In the genomic region with DNA sequence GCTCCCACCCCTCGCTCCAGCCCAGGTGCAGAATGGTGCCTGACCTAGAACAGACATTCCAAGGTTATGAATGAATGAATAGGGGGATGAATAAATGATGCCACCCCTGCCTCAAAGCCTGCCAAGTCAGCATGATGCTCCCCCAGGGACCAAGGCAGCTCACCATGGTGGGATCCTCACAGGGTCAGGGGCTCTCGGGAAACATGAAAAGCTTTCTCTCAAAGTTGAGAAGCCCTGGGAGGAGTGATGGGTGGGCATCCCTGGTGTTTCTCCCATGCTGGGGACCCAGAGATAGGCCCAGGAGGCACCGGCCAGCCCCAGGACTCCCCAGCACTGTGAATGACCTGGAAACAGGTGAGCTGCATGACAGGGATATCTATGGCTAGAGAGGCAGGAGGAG, we compare ENCODE assay signal across 28 cellular contexts. TPM values are rescaled to one million over a fixed set of nuclear protein-coding genes. Genes with fewer than 3 reads are reported as not detected.
DNase-seq lines count a peak whose midpoint lies in the region; ATAC-seq and TF ChIP-seq lines count a peak whose summit lies in the region.
"Had no signal": no experiment of that assay in that cellular context is flagged by ENCODE, and none has a peak within 500 bp of the region (broad histone marks: within the 10 kb centered on the region; RNA-seq: fewer than 3 reads in every experiment).

No MANE protein-coding gene starts in this region.

- H3K27ac ChIP-seq in spleen: no peak overlapping the region
- H3K27ac ChIP-seq: A549, C4-2B, SJSA1 had no signal

- no peak overlapping the region for H3K27ac Mint-ChIP-seq in natural killer cell treated with Interleukin-12 subunit alpha and Interleukin-12 subunit beta and Interleukin-15 and Interleukin-18, amount 100 ng/mL, for 72 hours
- H3K27ac Mint-ChIP-seq in natural killer cell (no peak overlapping the region), glutamatergic neuron (ENCODE audit: unreplicated experiment) (no peak overlapping the region)
- H3K27ac Mint-ChIP-seq: CD8-positive, alpha-beta T cell; GM23338; H9 had no signal

- H3K4me3 Mint-ChIP-seq in natural killer cell treated with Interleukin-12 subunit alpha and Interleukin-12 subunit beta and Interleukin-15 and Interleukin-18, amount 100 ng/mL, for 72 hours: no peak overlapping the region
- H3K4me3 Mint-ChIP-seq in natural killer cell (no peak overlapping the region), glutamatergic neuron (ENCODE audit: unreplicated experiment) (no peak overlapping the region)
- H3K4me3 Mint-ChIP-seq: CD8-positive, alpha-beta T cell; GM23338; H9 had no signal

- H3K9me3 Mint-ChIP-seq in natural killer cell treated with Interleukin-12 subunit alpha and Interleukin-12 subunit beta and Interleukin-15 and Interleukin-18, amount 100 ng/mL, for 72 hours: no peaks in the 10 kb centered on the region
- H3K9me3 Mint-ChIP-seq in natural killer cell: no peaks in the 10 kb centered on the region
- H3K9me3 Mint-ChIP-seq in glutamatergic neuron (ENCODE audit: unreplicated experiment): peaks cover 2% of the 10 kb centered on the region

- no peak overlapping the region for H3K4me3 ChIP-seq in spleen
- H3K4me3 ChIP-seq: A549, GM23338, MG63, SJSA1 had no signal

- H3K9me3 ChIP-seq in spleen: peaks cover 0 to 16% (median 0%) of the 10 kb centered on the region in 8 donors
- H3K9me3 ChIP-seq: A549, SJSA1 had no signal

- intact Hi-C loops in natural killer cell (cut with micrococcal nuclease) (no loop called here), spleen (cut with DNase I; ENCODE audit: low total_unique reads) (no loop called here)

- no peaks in the 10 kb centered on the region for H3K27me3 ChIP-seq in spleen (replicated peaks in 1 of 7)
- H3K27me3 ChIP-seq: MG63, SJSA1 had no signal

- no peaks in the 10 kb centered on the region for H3K36me3 ChIP-seq in spleen
- H3K36me3 ChIP-seq: MG63, SJSA1 had no signal

- ATAC-seq in natural killer cell treated with Interleukin-12 subunit alpha and Interleukin-12 subunit beta and Interleukin-15 and Interleukin-18, amount 100 ng/mL, for 72 hours: peak in 1 of 2 donors; percentile 2
- no peak for ATAC-seq in natural killer cell
- no peak for ATAC-seq in stimulated activated naive CD8-positive, alpha-beta T cell treated with anti-CD3 and anti-CD28 coated beads, Interleukin-15, Interleukin-2, amounts not matched to agents 100 U/mL and 50 U/mL, for 24 hours
- ATAC-seq: A549; CD8-positive, alpha-beta T cell; GM23338; PC-3 had no signal

- 79 to 95% (median 87%) methylated on average over 3 of the region's 3 CpGs for WGBS in spleen, 5 donors

- TF ChIP-seq CTCF in natural killer cell (IDR thresholded peaks at IDR 0.05) (no peak), glutamatergic neuron (IDR thresholded peaks at IDR 0.05; ENCODE audit: partially characterized antibody, unreplicated experiment) (no peak), spleen (IDR thresholded peaks at IDR 0.05 in 8 of 11, conservative IDR thresholded peaks at IDR 0.05 in 3 of 11) (no peak)

- H3K27me3 Mint-ChIP-seq in natural killer cell treated with Interleukin-12 subunit alpha and Interleukin-12 subunit beta and Interleukin-15 and Interleukin-18, amount 100 ng/mL, for 72 hours: no peaks in the 10 kb centered on the region
- H3K27me3 Mint-ChIP-seq in natural killer cell (ENCODE audit: low read depth in 2 of 2) (no peaks in the 10 kb centered on the region), glutamatergic neuron (ENCODE audit: unreplicated experiment) (peaks cover 2% of the 10 kb centered on the region)

- DNase-seq in natural killer cell treated with Interleukin-12 subunit alpha and Interleukin-12 subunit beta and Interleukin-15 and Interleukin-18, amount 100 ng/mL, for 72 hours (ENCODE audit: low spot score): peak; percentile 38
- DNase-seq in natural killer cell: no peak
- peak; percentile 1 for DNase-seq in glutamatergic neuron
- peak; percentile 22 for DNase-seq in spleen
- DNase-seq in activated naive CD4-positive, alpha-beta T cell treated with anti-CD3 and anti-CD28 coated beads, Interleukin-2, amount 50 U/mL, for 16 hours: no peak
- no peak for DNase-seq in stimulated activated CD4-positive, alpha-beta T cell treated with anti-CD3 and anti-CD28 coated beads, Interleukin-1b, Interleukin-23, amount 100 ng/mL, for 48 hours
- no peak for DNase-seq in stimulated activated naive CD8-positive, alpha-beta T cell treated with anti-CD3 and anti-CD28 coated beads, Interleukin-15, Interleukin-2, amounts not matched to agents 100 U/mL and 50 U/mL, for 24 hours
- DNase-seq: AML-193; CD8-positive, alpha-beta T cell; DMS79; EL; GF-D8; H9; KG1; MG63; NCI-H1105 treated with DMSO at 0.1 percent for 48 hours; NCI-H146; NCI-H1930; NCI-H446 treated with DMSO at 0.1 percent for 48 hours; NCI-H526; NCI-H82; NK-92 treated with Interleukin-12 subunit alpha and Interleukin-12 subunit beta, amount 100 ng/mL, for 24 hours; PC-3 had no signal

- no peak for TF ChIP-seq POLR2A in spleen (IDR thresholded peaks at IDR 0.05)

- H3K4me1 Mint-ChIP-seq in natural killer cell treated with Interleukin-12 subunit alpha and Interleukin-12 subunit beta and Interleukin-15 and Interleukin-18, amount 100 ng/mL, for 72 hours (ENCODE audit: low read depth in 2 of 2): no peaks in the 10 kb centered on the region
- no peaks in the 10 kb centered on the region for H3K4me1 Mint-ChIP-seq in natural killer cell
- no peaks in the 10 kb centered on the region for H3K4me1 Mint-ChIP-seq in glutamatergic neuron (ENCODE audit: low read depth, unreplicated experiment)
- H3K4me1 Mint-ChIP-seq: GM23338 had no signal

- H3K4me1 ChIP-seq in spleen: peaks cover 0 to 5% (median 0%) of the 10 kb centered on the region in 6 donors
- H3K4me1 ChIP-seq: A549, Caco-2, SJSA1 had no signal

- H3K36me3 Mint-ChIP-seq in natural killer cell treated with Interleukin-12 subunit alpha and Interleukin-12 subunit beta and Interleukin-15 and Interleukin-18, amount 100 ng/mL, for 72 hours: no peaks in the 10 kb centered on the region
- H3K36me3 Mint-ChIP-seq in natural killer cell (no peaks in the 10 kb centered on the region), glutamatergic neuron (ENCODE audit: unreplicated experiment) (peaks cover 16% of the 10 kb centered on the region)
- H3K36me3 Mint-ChIP-seq: CD8-positive, alpha-beta T cell had no signal

RNA-seq across cellular contexts. Expression of gene HTRA3, which starts 58.9 kb away (rescaled TPM):
- not detected for total RNA-seq in natural killer cell treated with Interleukin-12 subunit alpha and Interleukin-12 subunit beta and Interleukin-15 and Interleukin-18, amount 100 ng/mL, for 72 hours
- total RNA-seq in natural killer cell (not detected), glutamatergic neuron (ENCODE audit: unreplicated experiment) (0.64 TPM), spleen (1 to 10 TPM; 1.2 to 5.5 (median 3.1) TPM)
- 1 to 10 TPM in 2 of 3 donors, under 1 TPM in 1; 0.26 to 2.5 (median 1.9) TPM for polyA plus RNA-seq in spleen
- total RNA-seq: CD8-positive, alpha-beta T cell had no signal

Comparison
In these comparisons a context has a peak if more than half of its experiments do, and no peak if none do; other contexts are left out.
1. DNase-seq: peak in natural killer cell treated with Interleukin-12 subunit alpha and Interleukin-12 subunit beta and Interleukin-15 and Interleukin-18, amount 100 ng/mL, for 72 hours (single experiment), glutamatergic neuron (single experiment) and spleen (single experiment); none in natural killer cell (single experiment), activated naive CD4-positive, alpha-beta T cell treated with anti-CD3 and anti-CD28 coated beads, Interleukin-2, amount 50 U/mL, for 16 hours (single experiment), stimulated activated CD4-positive, alpha-beta T cell treated with anti-CD3 and anti-CD28 coated beads, Interleukin-1b, Interleukin-23, amount 100 ng/mL, for 48 hours (single experiment) and stimulated activated naive CD8-positive, alpha-beta T cell treated with anti-CD3 and anti-CD28 coated beads, Interleukin-15, Interleukin-2, amounts not matched to agents 100 U/mL and 50 U/mL, for 24 hours (single experiment).